In the genomic region with DNA sequence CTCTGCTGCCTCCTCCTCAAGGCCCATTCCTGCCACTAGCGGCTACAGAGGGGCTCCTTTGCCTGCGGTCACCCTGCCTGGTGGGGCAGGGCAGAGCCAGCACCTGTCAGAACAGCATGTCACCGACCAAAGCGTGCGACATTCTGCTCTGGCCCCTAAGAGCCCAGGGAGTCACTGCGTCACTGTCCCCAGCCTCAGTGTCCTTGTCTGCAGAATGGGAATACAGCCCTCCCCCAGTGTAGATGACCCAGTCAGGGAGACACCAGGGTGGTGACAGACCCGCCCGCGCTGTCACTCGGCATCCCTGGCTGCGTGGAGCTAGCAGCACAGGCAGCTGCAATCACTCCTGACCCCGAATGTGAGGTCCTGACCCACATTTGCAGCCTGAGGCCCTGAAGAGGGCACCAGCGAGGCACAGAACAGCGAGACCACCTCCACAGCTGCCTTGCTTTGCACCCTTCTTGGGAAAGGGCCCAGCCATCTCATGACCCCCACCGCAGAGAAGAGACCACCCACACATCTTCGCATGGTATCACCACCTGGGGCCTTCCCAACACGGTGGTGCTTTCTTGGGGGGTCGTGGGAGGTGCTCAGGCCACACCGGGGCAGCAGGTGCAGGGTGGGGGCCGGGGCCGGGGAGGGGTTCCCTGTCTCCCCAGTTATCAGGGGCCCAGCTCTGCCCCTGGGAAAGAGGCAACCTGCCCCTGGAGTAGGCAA, we compare ENCODE assay signal across 10 cellular contexts. TPM values are rescaled to one million over a fixed set of nuclear protein-coding genes. Genes with fewer than 3 reads are reported as not detected.
DNase-seq lines count a peak whose midpoint lies in the region; TF ChIP-seq lines count a peak whose summit lies in the region.
"Had no signal": no experiment of that assay in that cellular context is flagged by ENCODE, and none has a peak within 500 bp of the region (broad histone marks: within the 10 kb centered on the region; RNA-seq: fewer than 3 reads in every experiment).

No MANE protein-coding gene starts in this region.

- TF ChIP-seq CTCF in MCF 10A (IDR thresholded peaks at IDR 0.05; ENCODE audit: unreplicated experiment) (no peak), breast epithelium (IDR thresholded peaks at IDR 0.05) (no peak), epithelial cell of proximal tubule (conservative IDR thresholded peaks at IDR 0.05; ENCODE audit: low read depth, low read length) (peak; percentile 17)

- no peak for TF ChIP-seq POLR2A in breast epithelium (IDR thresholded peaks at IDR 0.05)

- H3K4me3 Mint-ChIP-seq in MCF 10A (ENCODE audit: unreplicated experiment), result peak overlapping the region; percentile 97

- H3K27me3 Mint-ChIP-seq in MCF 10A (ENCODE audit: insufficient read depth, unreplicated experiment), result no peaks in the 10 kb centered on the region

- H3K4me1 ChIP-seq in breast epithelium (peaks cover 15 to 60% of the 10 kb centered on the region in 2 donors), stomach smooth muscle (ENCODE audit: control insufficient read depth, insufficient read depth, low read length) (peaks cover 92% of the 10 kb centered on the region)

- H3K36me3 ChIP-seq in breast epithelium (no peaks in the 10 kb centered on the region), stomach smooth muscle (ENCODE audit: control insufficient read depth in 2 of 2, insufficient read depth in 2 of 2, low read length in 2 of 2) (no peaks in the 10 kb centered on the region)
- H3K36me3 ChIP-seq: prostate gland had no signal

- H3K27me3 ChIP-seq in breast epithelium, result no peaks in the 10 kb centered on the region
- no peaks in the 10 kb centered on the region for H3K27me3 ChIP-seq in stomach smooth muscle (ENCODE audit: control insufficient read depth in 1 of 2, insufficient read depth in 2 of 2, low read length in 2 of 2)

- peak overlapping the region in 1 of 2 donors; percentile 95 for H3K27ac ChIP-seq in breast epithelium
- H3K27ac ChIP-seq in stomach smooth muscle (ENCODE audit: low read length), result peak overlapping the region; percentile 89
- no peak overlapping the region for H3K27ac ChIP-seq in caudate nucleus (ENCODE audit: low read depth, low read length)

- no TSS peak for BruUV-seq in MCF 10A (replicated peaks; lab: Mats Ljungman, UMichigan)

- intact Hi-C loops in MCF 10A (cut with micrococcal nuclease), result loop anchor here (1.0 to 2.0 kb wide), 2 partner anchors 70 to 305 kb away; no protein-coding TSS in a partner anchor
- intact Hi-C loops in breast epithelium (cut with DNase I; ENCODE audit: low total_unique reads), result loop anchor here (2.0 kb wide), 1 partner anchor 67 kb away; no protein-coding TSS in a partner anchor

- H3K4me1 Mint-ChIP-seq in MCF 10A (ENCODE audit: insufficient read depth, unreplicated experiment), result peaks cover 48% of the 10 kb centered on the region

- H3K36me3 Mint-ChIP-seq in MCF 10A (ENCODE audit: insufficient read depth, unreplicated experiment), result peaks cover 13% of the 10 kb centered on the region

- H3K4me3 ChIP-seq in breast epithelium, result no peak overlapping the region
- H3K4me3 ChIP-seq in epithelial cell of proximal tubule (ENCODE audit: low read depth, low read length), result peak overlapping the region; percentile 87
- H3K4me3 ChIP-seq in stomach smooth muscle (ENCODE audit: low read length in 2 of 2), result peak overlapping the region in 1 of 2 donors; percentile 79
- H3K4me3 ChIP-seq: prostate gland had no signal

- H3K9me3 Mint-ChIP-seq in MCF 10A (ENCODE audit: unreplicated experiment), result no peaks in the 10 kb centered on the region

- H3K9me3 ChIP-seq in breast epithelium, result no peaks in the 10 kb centered on the region
- H3K9me3 ChIP-seq in stomach smooth muscle (ENCODE audit: control insufficient read depth in 2 of 2, low read length in 2 of 2), result no peaks in the 10 kb centered on the region
- H3K9me3 ChIP-seq: prostate gland had no signal

- POLR2A ChIA-PET in MCF 10A (lab: Yijun Ruan, JAX), result interaction anchor here (1.5 to 11.4 kb wide), 5 partner anchors 13 to 111 kb away, joined by 4 to 636 read pairs (median 39); partner anchors contain the start of gene CDCA4

- CTCF ChIA-PET in MCF 10A (lab: Yijun Ruan, JAX), result interaction anchor here (0.6 to 6.5 kb wide), 18 partner anchors 8 to 378 kb away, joined by 3 to 167 read pairs (median 6); partner anchors contain the start of genes CDCA4 and CLBA1

- no peak for DNase-seq in MCF 10A (ENCODE audit: unreplicated experiment)
- DNase-seq in breast epithelium (ENCODE audit: low spot score in 2 of 2), result no peak
- DNase-seq in NCI-H69 (lab: John Stamatoyannopoulos, UW), result peak; percentile 21
- no peak for DNase-seq in epithelial cell of proximal tubule (ENCODE audit: low read depth)
- DNase-seq in SKM-1 (lab: John Stamatoyannopoulos, UW; ENCODE audit: unreplicated experiment), result no peak
- no peak for DNase-seq in caudate nucleus (lab: John Stamatoyannopoulos, UW)
- DNase-seq in activated gamma-delta T cell treated with Interleukin-2 at 50 U/mL for 16 hours, result no peak
- DNase-seq: NCI-H2227 treated with DMSO at 0.1 percent for 48 hours had no signal

- H3K9ac ChIP-seq in stomach smooth muscle (ENCODE audit: low read length in 2 of 2), result peak overlapping the region in 1 of 2 donors; percentile 42

- H3K27ac Mint-ChIP-seq in MCF 10A (ENCODE audit: low read depth, unreplicated experiment), result no peak overlapping the region

RNA-seq across cellular contexts. Expression of gene AHNAK2, which starts 2.5 kb away (rescaled TPM):
- 218 and 286 TPM in 2 replicates for total RNA-seq in MCF 10A (2022)
- 10 to 100 TPM; 15.1 to 46.7 (median 19.3) TPM for total RNA-seq in breast epithelium
- 16.6 and 20.8 TPM in 2 replicates for total RNA-seq in epithelial cell of proximal tubule

RNA-seq across cellular contexts. Expression of gene CLBA1, which starts 9.9 kb away (rescaled TPM):
- total RNA-seq in MCF 10A (2022) (20.3 and 24.3 TPM in 2 replicates), breast epithelium (10 to 100 TPM in 1 of 3 donors, 1 to 10 TPM in 2; 4.5 to 17.0 (median 8.8) TPM), epithelial cell of proximal tubule (4.5 and 5.0 TPM in 2 replicates)

RNA-seq across cellular contexts. Expression of gene CDCA4, which starts 45.2 kb away (rescaled TPM):
- total RNA-seq in MCF 10A (2022) (29.3 and 33.0 TPM in 2 replicates), breast epithelium (10 to 100 TPM in 2 of 3 donors, 1 to 10 TPM in 1; 5.1 to 10.4 (median 10.2) TPM), epithelial cell of proximal tubule (46.9 and 78.7 TPM in 2 replicates)

RNA-seq across cellular contexts. Expression of gene PLD4, which starts 51.0 kb away (rescaled TPM):
- not detected in 2 replicates for total RNA-seq in MCF 10A (2022)
- 1 to 10 TPM in 1 of 3 donors, under 1 TPM in 1, not detected in 1; 0.33 to 4.0 TPM for total RNA-seq in breast epithelium
- not detected in 2 replicates for total RNA-seq in epithelial cell of proximal tubule
